21 cellular contexts compared by ENCODE assay signal in genomic region chr12:51883998-51884675, GRCh38. TPM values are rescaled to one million over a fixed set of nuclear protein-coding genes. Genes with fewer than 3 reads are reported as not detected.
"Had no signal": no experiment of that assay in that cellular context is flagged by ENCODE, and none has a peak within 500 bp of the region (broad histone marks: within the 10 kb centered on the region; RNA-seq: fewer than 3 reads in every experiment).

No MANE protein-coding gene starts in this region.

- H3K79me2 ChIP-seq: hepatocyte had no signal

- H3K27me3 ChIP-seq: hepatocyte, right lobe of liver had no signal

- H3K4me3 Mint-ChIP-seq: activated T-helper 17 cell treated with anti-CD3 and anti-CD28 coated beads, Interleukin-2, amount 50 U/mL, for 72 hours; brain; central memory CD8-positive, alpha-beta T cell; T-cell had no signal

- H3K36me3 ChIP-seq: esophagus squamous epithelium, right lobe of liver, transverse colon had no signal

- H3K9me3 ChIP-seq: esophagus squamous epithelium, right lobe of liver, transverse colon had no signal

- H3K9me3 Mint-ChIP-seq: activated T-helper 17 cell treated with anti-CD3 and anti-CD28 coated beads, Interleukin-2, amount 50 U/mL, for 72 hours; central memory CD8-positive, alpha-beta T cell had no signal

- H3K36me3 Mint-ChIP-seq: brain, T-cell had no signal

- H3K27ac ChIP-seq: coronary artery, esophagus squamous epithelium, transverse colon had no signal

- H2AFZ ChIP-seq: hepatocyte had no signal

- FAIRE-seq: kidney had no signal

- DNase-seq: activated CD4-positive, CD25-positive, alpha-beta regulatory T cell treated with anti-CD3 and anti-CD28 coated beads, Interleukin-2, amount 50 U/mL, for 72 hours; activated naive CD4-positive, alpha-beta T cell treated with anti-CD3 and anti-CD28 coated beads, Interleukin-2, amount 50 U/mL, for 16 hours; activated T-cell treated with anti-CD3 and anti-CD28 coated beads for 4 hours; amygdala; esophagus squamous epithelium; left ventricle myocardium superior; stimulated activated naive CD8-positive, alpha-beta T cell treated with anti-CD3 and anti-CD28 coated beads, Interleukin-15, Interleukin-2, amounts not matched to agents 100 U/mL and 50 U/mL, for 24 hours; T-cell; T1000; transverse colon had no signal

- ATAC-seq: left ventricle myocardium superior; stimulated activated naive CD8-positive, alpha-beta T cell treated with anti-CD3 and anti-CD28 coated beads, Interleukin-15, Interleukin-2, amounts not matched to agents 100 U/mL and 50 U/mL, for 24 hours; T-cell had no signal

- H3K4me3 ChIP-seq: coronary artery, esophagus squamous epithelium, hepatocyte, right lobe of liver, transverse colon had no signal

- H3K27ac Mint-ChIP-seq: activated T-helper 17 cell treated with anti-CD3 and anti-CD28 coated beads, Interleukin-2, amount 50 U/mL, for 72 hours had no signal

- H3K4me2 ChIP-seq: hepatocyte had no signal

RNA-seq across cellular contexts. Expression of gene ANKRD33, which starts 3.8 kb away (rescaled TPM):
- total RNA-seq: activated T-helper 17 cell treated with anti-CD3 and anti-CD28 coated beads, Interleukin-2, amount 50 U/mL, for 72 hours; fibroblast of villous mesenchyme; hepatocyte; kidney; left ventricle myocardium superior; mesenteric fat pad; osteocyte; T-cell; transverse colon had no signal
- polyA plus RNA-seq: neural cell had no signal

RNA-seq across cellular contexts. Expression of gene ACVRL1, which starts 23.2 kb away (rescaled TPM):
- total RNA-seq: activated T-helper 17 cell treated with anti-CD3 and anti-CD28 coated beads, Interleukin-2, amount 50 U/mL, for 72 hours; osteocyte had no signal
- polyA plus RNA-seq: neural cell had no signal

RNA-seq across cellular contexts. Expression of gene FIGNL2, which starts 35.6 kb away (rescaled TPM):
- total RNA-seq: transverse colon had no signal
